Comparison of ENCODE assay signal across 11 cellular contexts in the genomic region with DNA sequence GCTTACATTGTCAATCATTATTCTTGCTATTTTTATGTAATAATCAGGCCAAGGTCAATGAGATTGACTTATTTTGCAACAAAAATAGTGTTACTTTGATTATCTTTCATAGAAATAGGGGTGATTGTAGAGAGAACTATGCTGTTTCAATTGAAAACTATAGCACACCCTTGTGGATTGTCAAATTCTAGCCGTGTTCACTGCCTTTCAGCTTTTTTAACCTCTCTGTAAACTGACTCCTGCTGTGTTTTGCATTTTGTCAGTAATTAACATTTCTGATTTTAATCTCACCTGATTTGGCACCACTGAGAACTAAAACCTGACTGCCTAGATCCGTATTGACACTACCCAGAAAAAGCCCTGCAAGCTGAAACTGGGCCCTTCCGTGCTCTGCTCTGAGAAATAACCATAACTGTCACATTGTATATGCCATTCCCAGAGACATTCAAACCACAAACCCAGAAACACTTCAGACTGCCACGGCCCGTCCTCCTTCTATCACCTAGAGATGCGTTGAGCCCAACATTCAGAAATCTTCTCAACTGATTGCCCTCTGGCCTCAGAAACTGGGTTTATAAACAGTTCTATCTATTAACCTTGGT. TPM values are rescaled to one million over a fixed set of nuclear protein-coding genes. Genes with fewer than 3 reads are reported as not detected.
A peak's percentile ranks its signal among the peaks of the same experiment; 100 is the strongest.
DNase-seq lines count a peak whose midpoint lies in the region; ATAC-seq and TF ChIP-seq lines count a peak whose summit lies in the region.
"Had no signal": no experiment of that assay in that cellular context is flagged by ENCODE, and none has a peak within 500 bp of the region (broad histone marks: within the 10 kb centered on the region; RNA-seq: fewer than 3 reads in every experiment).

No MANE protein-coding gene starts in this region.

- intact Hi-C loops in body of pancreas (cut with DNase I) (no loop called here), ovary (cut with DNase I) (no loop called here)

- no peak overlapping the region for H3K27ac ChIP-seq in body of pancreas
- no peak overlapping the region for H3K27ac ChIP-seq in ovary

- TF ChIP-seq EP300 in ovary (IDR thresholded peaks at IDR 0.05), result no peak

- H3K27me3 ChIP-seq in body of pancreas (no peaks in the 10 kb centered on the region), ovary (no peaks in the 10 kb centered on the region)

- no peak overlapping the region for H3K4me3 Mint-ChIP-seq in progenitor cell of endocrine pancreas (ENCODE audit: low read depth)

- WGBS in body of pancreas, 2 donors, result 40 to 43% methylated on average over 6 of the region's 6 CpGs
- WGBS in ovary, 3 donors, result 77 to 84% (median 83%) methylated on average over 6 of the region's 6 CpGs

- H3K27me3 Mint-ChIP-seq in progenitor cell of endocrine pancreas, result no peaks in the 10 kb centered on the region

- no peak overlapping the region for H3K27ac Mint-ChIP-seq in progenitor cell of endocrine pancreas

- TF ChIP-seq CTCF in GM12875 (IDR thresholded peaks at IDR 0.05; ENCODE audit: borderline replicate concordance, insufficient read depth, low read depth, low read length) (0 out of 2 replicates have a peak, but pooled peaks have one; percentile 4), choroid plexus epithelial cell (conservative IDR thresholded peaks at IDR 0.05; ENCODE audit: low read depth, low read length) (peak; percentile 53), progenitor cell of endocrine pancreas (IDR thresholded peaks at IDR 0.05; ENCODE audit: unreplicated experiment) (peak; percentile 26), body of pancreas (IDR thresholded peaks at IDR 0.05) (peak in 2 of 7 experiments; percentile 22 to 23), ovary (IDR thresholded peaks at IDR 0.05) (no peak)

- no peak overlapping the region for H3K4me3 ChIP-seq in GM12875 (ENCODE audit: low read depth, low read length)
- H3K4me3 ChIP-seq in choroid plexus epithelial cell (ENCODE audit: low read depth, low read length), result no peak overlapping the region
- no peak overlapping the region for H3K4me3 ChIP-seq in body of pancreas
- H3K4me3 ChIP-seq in ovary, result no peak overlapping the region

- H3K4me1 Mint-ChIP-seq in progenitor cell of endocrine pancreas (ENCODE audit: low read depth), result peaks cover 9% of the 10 kb centered on the region

- DNase-seq in NAMALWA (ENCODE audit: low spot score) (peak; percentile 27), choroid plexus epithelial cell (ENCODE audit: low read depth) (peak; percentile 39), progenitor cell of endocrine pancreas (ENCODE audit: low spot score, unreplicated experiment) (no peak), body of pancreas (no peak), HCEC 1CT (no peak), ovary (no peak)
- no peak for DNase-seq in stimulated activated CD4-positive, alpha-beta T cell treated with anti-CD3 and anti-CD28 coated beads, Interleukin-4, amount 100 ng/mL, for 4 hours
- DNase-seq: H7; NCI-H82; stimulated activated naive CD4-positive, alpha-beta T cell treated with Interleukin-2 at 50 U/mL for 16 hours had no signal

- no peak for ATAC-seq in body of pancreas

- no peaks in the 10 kb centered on the region for H3K9me3 ChIP-seq in body of pancreas
- H3K9me3 ChIP-seq in ovary, result no peaks in the 10 kb centered on the region

- H3K4me1 ChIP-seq in body of pancreas (peaks cover 7% of the 10 kb centered on the region), ovary (ENCODE audit: insufficient read depth) (no peaks in the 10 kb centered on the region)

- no peaks in the 10 kb centered on the region for H3K36me3 Mint-ChIP-seq in progenitor cell of endocrine pancreas (ENCODE audit: insufficient read depth)

- H3K36me3 ChIP-seq in body of pancreas (replicated peaks in 1 of 2; ENCODE audit: insufficient read depth in 1 of 2, low read depth in 2 of 2) (no peaks in the 10 kb centered on the region), ovary (no peaks in the 10 kb centered on the region)

- TF ChIP-seq POLR2A in body of pancreas (IDR thresholded peaks at IDR 0.05), result no peak
- no peak for TF ChIP-seq POLR2A in ovary (IDR thresholded peaks at IDR 0.05)

- H3K9me3 Mint-ChIP-seq in progenitor cell of endocrine pancreas (ENCODE audit: low read depth), result peaks cover 11% of the 10 kb centered on the region

RNA-seq across cellular contexts. Expression of a gene that starts 26.6 kb away (rescaled TPM):
- total RNA-seq in progenitor cell of endocrine pancreas, result 49.7 and 55.2 TPM in 2 replicates
- total RNA-seq in body of pancreas, result 10 to 100 TPM; 17.5 to 17.9 TPM
- 10 to 100 TPM in 6 of 7 donors, 1 to 10 TPM in 1; 6.2 to 34.6 (median 19.5) TPM for total RNA-seq in ovary
- 10 to 100 TPM in 1 of 2 donors, 1 to 10 TPM in 1; 4.4 to 11.5 TPM for polyA plus RNA-seq in ovary

Comparison
In these comparisons a context has a peak if more than half of its experiments do, and no peak if none do; other contexts are left out.
1. CTCF ChIP-seq: peak in GM12875 (single experiment), choroid plexus epithelial cell (single experiment) and progenitor cell of endocrine pancreas (single experiment); none in ovary (0 of 3).
2. DNase-seq: peak in NAMALWA (single experiment) and choroid plexus epithelial cell (single experiment); none in progenitor cell of endocrine pancreas (single experiment), stimulated activated CD4-positive, alpha-beta T cell treated with anti-CD3 and anti-CD28 coated beads, Interleukin-4, amount 100 ng/mL, for 4 hours (0 of 2), body of pancreas (0 of 4), HCEC 1CT (single experiment) and ovary (0 of 5).